Comparison of ENCODE assay signal across 8 cellular contexts in the genomic region with DNA sequence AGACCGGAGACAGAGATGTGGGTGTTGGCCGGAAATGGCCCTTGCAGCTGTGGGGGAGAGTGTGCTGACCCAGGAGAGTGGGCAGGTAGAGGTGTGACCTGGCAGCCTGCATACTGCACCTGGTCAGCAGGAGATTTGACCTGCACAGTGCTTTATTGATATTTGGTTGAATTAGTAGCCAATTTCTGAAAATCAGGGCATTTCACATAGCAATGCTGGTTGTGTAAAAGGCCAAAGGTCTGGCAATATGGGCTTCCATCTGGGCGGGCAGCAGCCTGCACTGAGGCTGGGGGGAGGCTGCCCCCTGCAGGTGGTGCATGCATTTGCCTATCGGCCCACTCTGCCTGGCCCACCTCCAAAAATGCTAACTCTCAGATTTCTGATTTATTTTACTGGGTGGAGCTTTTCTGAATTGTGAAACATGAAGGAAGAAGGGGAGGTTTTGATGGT. TPM values are rescaled to one million over a fixed set of nuclear protein-coding genes. Genes with fewer than 3 reads are reported as not detected.
A peak's percentile ranks its signal among the peaks of the same experiment; 100 is the strongest.
DNase-seq lines count a peak whose midpoint lies in the region; ATAC-seq and TF ChIP-seq lines count a peak whose summit lies in the region.

No MANE protein-coding gene starts in this region.

- TF ChIP-seq POLR2A in body of pancreas (IDR thresholded peaks at IDR 0.05) (no peak), right lobe of liver (IDR thresholded peaks at IDR 0.05) (no peak)

- TF ChIP-seq CTCF in body of pancreas (IDR thresholded peaks at IDR 0.05) (peak; percentile 35 to 92 (median 65)), right lobe of liver (IDR thresholded peaks at IDR 0.05) (peak; percentile 90 to 98 (median 97))

- no peaks in the 10 kb centered on the region for H3K36me3 ChIP-seq in body of pancreas (replicated peaks in 1 of 2; ENCODE audit: insufficient read depth in 1 of 2, low read depth in 2 of 2)
- no peaks in the 10 kb centered on the region for H3K36me3 ChIP-seq in right lobe of liver

- H3K4me3 ChIP-seq in body of pancreas (no peak overlapping the region), right lobe of liver (no peak overlapping the region)

- DNase-seq in activated CD4-positive, alpha-beta T cell treated with anti-CD3 and anti-CD28 coated beads for 48 hours = peak; percentile 47
- DNase-seq in activated CD4-positive, alpha-beta T cell treated with anti-CD3 and anti-CD28 coated beads, Interleukin-2, amount 50 U/mL, for 4 hours = no peak
- DNase-seq in NCI-H1694 (lab: John Stamatoyannopoulos, UW) = peak; percentile 22
- peak; percentile 50 to 78 (median 62) for DNase-seq in body of pancreas
- peak; percentile 84 to 90 (median 87) for DNase-seq in right lobe of liver
- no peak for DNase-seq in cortex of kidney (lab: John Stamatoyannopoulos, UW)
- DNase-seq in NCI-H774 (lab: John Stamatoyannopoulos, UW) = no peak

- H3K27me3 ChIP-seq in body of pancreas (no peaks in the 10 kb centered on the region), right lobe of liver (no peaks in the 10 kb centered on the region)

- 47 to 62% methylated on average over 4 of the region's 4 CpGs for WGBS in body of pancreas, 2 donors
- 36% methylated on average over 2 of the region's 4 CpGs for WGBS in right lobe of liver (ENCODE audit: insufficient coverage, low coverage, low lambda C conversion rate, missing lambda C conversion rate)

- intact Hi-C loops in body of pancreas (cut with DNase I) (loop anchor here (5.0 to 10.0 kb wide), 2 partner anchors 184 to 257 kb away; no protein-coding TSS in a partner anchor), right lobe of liver (cut with DNase I) (loop anchor here in 1 of 2 donors (10.0 kb wide), 1 partner anchor 137 kb away; no protein-coding TSS in a partner anchor)

- H3K9me3 ChIP-seq in body of pancreas (peaks cover 0 to 5% (median 0%) of the 10 kb centered on the region in 3 donors), right lobe of liver (no peaks in the 10 kb centered on the region)

- H3K27ac ChIP-seq in body of pancreas (no peak overlapping the region), right lobe of liver (peak overlapping the region in 1 of 3 donors; percentile 56)

- ATAC-seq in body of pancreas (no peak), right lobe of liver (peak; percentile 93 to 99 (median 96)), HG02588 (IDR thresholded peaks at IDR 0.05; ENCODE audit: unreplicated experiment) (no peak)

- H3K4me1 ChIP-seq in body of pancreas = no peaks in the 10 kb centered on the region
- H3K4me1 ChIP-seq in right lobe of liver = peaks cover 0 to 45% (median 2%) of the 10 kb centered on the region in 4 donors

RNA-seq across cellular contexts. Expression of a gene that starts 9.4 kb away (rescaled TPM):
- 10 to 100 TPM; 14.8 to 20.2 TPM for total RNA-seq in body of pancreas
- total RNA-seq in right lobe of liver = 100 to 1,000 TPM in 5 of 6 experiments, 10 to 100 TPM in 1; 97.0 to 168 (median 115) TPM

Comparison
In these comparisons a context has a peak if more than half of its experiments do, and no peak if none do; other contexts are left out.
1. DNase-seq: peak in activated CD4-positive, alpha-beta T cell treated with anti-CD3 and anti-CD28 coated beads for 48 hours (single experiment), NCI-H1694 (single experiment), body of pancreas (4 of 4) and right lobe of liver (3 of 3); none in activated CD4-positive, alpha-beta T cell treated with anti-CD3 and anti-CD28 coated beads, Interleukin-2, amount 50 U/mL, for 4 hours (0 of 2), cortex of kidney (single experiment) and NCI-H774 (single experiment).
2. ATAC-seq: peak in right lobe of liver (4 of 4); none in body of pancreas (single experiment) and HG02588 (single experiment).
3. RNA of a gene that starts 9.4 kb away (total RNA-seq): 97.0 to 168 TPM in right lobe of liver; 14.8 to 20.2 TPM in body of pancreas; every median in the first group is over 4 times any median in the second.